8 cellular contexts compared by ENCODE assay signal in the genomic region with DNA sequence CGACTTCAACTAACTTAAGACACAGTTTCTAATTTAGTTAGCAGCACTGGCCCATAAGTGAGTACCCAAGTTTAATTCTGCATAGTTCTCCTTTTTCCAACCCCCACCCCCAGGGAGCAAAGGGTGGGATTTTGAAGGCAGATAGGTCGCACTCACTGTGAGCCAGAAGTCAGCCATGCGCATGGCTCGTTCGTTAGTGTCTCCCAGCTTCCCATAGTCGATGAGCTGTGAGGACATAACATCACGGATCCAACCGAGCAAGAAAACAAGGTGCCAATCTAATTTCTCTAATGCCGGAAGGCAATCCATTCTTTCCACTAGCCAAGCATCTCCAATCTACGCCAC. TPM values are rescaled to one million over a fixed set of nuclear protein-coding genes. Genes with fewer than 3 reads are reported as not detected.
DNase-seq lines count a peak whose midpoint lies in the region; ATAC-seq and TF ChIP-seq lines count a peak whose summit lies in the region.

No MANE protein-coding gene starts in this region.

- H3K36me3 ChIP-seq in adipocyte (ENCODE audit: control insufficient read depth, insufficient read depth, low read length, severe bottlenecking) (peaks cover 14% of the 10 kb centered on the region), kidney epithelial cell (ENCODE audit: control insufficient read depth, insufficient read depth, low read length) (no peaks in the 10 kb centered on the region)

- H3K9me3 ChIP-seq in adipocyte (ENCODE audit: control insufficient read depth, low read length), result no peaks in the 10 kb centered on the region

- DNase-seq in GM12864 (ENCODE audit: low read depth) (no peak), adipocyte (ENCODE audit: low read depth) (no peak), kidney epithelial cell (ENCODE audit: low read depth) (no peak), NCI-H2029 treated with DMSO at 0.1 percent for 48 hours (lab: John Stamatoyannopoulos, UW) (no peak), GF-D8 (lab: John Stamatoyannopoulos, UW) (no peak), DMS153 (lab: John Stamatoyannopoulos, UW) (no peak)

- peak; percentile 12 for ATAC-seq in HG03103 (IDR thresholded peaks at IDR 0.05; ENCODE audit: low read depth, unreplicated experiment)

- H3K27me3 ChIP-seq in adipocyte (replicated peaks; ENCODE audit: control insufficient read depth, insufficient read depth, low read length) (no peaks in the 10 kb centered on the region), kidney epithelial cell (ENCODE audit: control insufficient read depth, insufficient read depth, low read length) (no peaks in the 10 kb centered on the region)

- peaks cover 21% of the 10 kb centered on the region for H3K4me1 ChIP-seq in adipocyte (ENCODE audit: control insufficient read depth, insufficient read depth, low read length)

- H3K4me3 ChIP-seq in GM12864 (ENCODE audit: low read depth, low read length) (peak overlapping the region; percentile 95), adipocyte (ENCODE audit: low read length) (peak overlapping the region; percentile 92), kidney epithelial cell (ENCODE audit: low read depth, low read length) (peak overlapping the region; percentile 98)

- peak overlapping the region; percentile 71 for H3K27ac ChIP-seq in temporal lobe (ENCODE audit: low read depth, low read length)

- TF ChIP-seq CTCF in GM12864 (IDR thresholded peaks at IDR 0.05; ENCODE audit: low read depth, low read length, missing control alignments), result no peak
- no peak for TF ChIP-seq CTCF in kidney epithelial cell (IDR thresholded peaks at IDR 0.05; ENCODE audit: insufficient read depth, low read length, poor library complexity, severe bottlenecking)

- peak overlapping the region; percentile 95 for H3K9ac ChIP-seq in adipocyte (ENCODE audit: low read length)

RNA-seq across cellular contexts. Expression of a gene that starts 0.6 kb away (rescaled TPM):
- total RNA-seq in kidney epithelial cell (27.0 and 43.6 TPM in 2 replicates), temporal lobe (13.0 TPM)

RNA-seq across cellular contexts. Expression of a gene that starts 27.0 kb away (rescaled TPM):
- 15.5 and 20.7 TPM in 2 replicates for total RNA-seq in kidney epithelial cell
- total RNA-seq in temporal lobe, result 58.5 TPM
